6 cellular contexts compared by ENCODE assay signal in the genomic region with DNA sequence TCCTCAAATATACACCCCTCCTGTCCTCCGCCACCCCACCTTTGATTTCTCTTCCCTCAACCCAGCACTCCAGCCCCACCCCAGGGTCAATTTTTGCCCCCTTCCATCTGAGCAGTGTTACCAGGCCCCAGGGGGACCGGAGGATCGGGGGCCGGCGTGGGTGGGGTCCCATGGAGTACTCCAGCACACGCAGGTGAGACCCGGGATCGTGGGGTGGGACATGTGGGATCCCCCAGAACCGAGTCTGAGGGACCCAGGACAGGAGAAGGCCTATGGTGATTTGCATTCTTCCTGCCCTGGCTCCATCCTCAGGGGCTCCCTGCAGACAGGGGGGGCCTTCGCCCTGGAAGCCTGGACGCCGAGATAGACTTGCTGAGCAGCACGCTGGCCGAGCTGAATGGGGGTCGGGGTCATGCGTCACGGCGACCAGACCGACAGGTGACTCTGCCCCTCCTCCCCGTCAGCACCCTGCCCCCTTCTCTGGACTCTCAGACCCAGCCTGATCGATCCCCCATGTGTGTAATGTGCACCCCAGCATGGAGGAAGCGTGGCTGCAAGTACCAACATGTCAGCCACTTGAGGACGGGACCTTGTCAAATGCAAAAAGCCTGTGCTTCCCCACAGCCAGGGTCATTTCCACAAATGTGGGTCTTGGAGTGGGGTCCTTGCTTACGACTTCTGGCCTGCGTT. TPM values are rescaled to one million over a fixed set of nuclear protein-coding genes. Genes with fewer than 3 reads are reported as not detected.
DNase-seq lines count a peak whose midpoint lies in the region; ATAC-seq, FAIRE-seq and TF ChIP-seq lines count a peak whose summit lies in the region.

No MANE protein-coding gene starts in this region.

- peaks cover 17 to 18% of the 10 kb centered on the region in 2 donors for H3K4me1 ChIP-seq in mucosa of rectum (ENCODE audit: control insufficient read depth in 2 of 2, insufficient read depth in 2 of 2, low read length in 2 of 2)

- FAIRE-seq in GM12891 (lab: Jason Lieb, UNC) = peak; percentile 72

- H3K9me3 ChIP-seq in mucosa of rectum (ENCODE audit: control insufficient read depth in 2 of 2, low read length in 2 of 2) = no peaks in the 10 kb centered on the region

- H3K27me3 ChIP-seq in mucosa of rectum (ENCODE audit: control insufficient read depth in 2 of 2, insufficient read depth in 2 of 2, low read length in 2 of 2) = no peaks in the 10 kb centered on the region

- H3K4me3 ChIP-seq in mucosa of rectum (ENCODE audit: low read length in 2 of 2) = peak overlapping the region; percentile 69 to 76

- WGBS in adipose tissue, 3 donors = 32 to 37% (median 34%) methylated on average over 20 to 25 of the region's 25 CpGs

- peak; percentile 35; the same call in 1 of the 2 replicates for TF ChIP-seq POLR2A in GM12891 (IDR thresholded peaks at IDR 0.05; ENCODE audit: low read depth, low read length)

- DNase-seq in GM12891 (ENCODE audit: insufficient read length, low spot score) = no peak
- DNase-seq in NCI-H510A (lab: John Stamatoyannopoulos, UW) = no peak

- ATAC-seq in GM21529 (IDR thresholded peaks at IDR 0.05; ENCODE audit: unreplicated experiment) (no peak), HG02970 (IDR thresholded peaks at IDR 0.05; ENCODE audit: low FRiP score, unreplicated experiment) (no peak)

- H3K9ac ChIP-seq in mucosa of rectum (ENCODE audit: low read depth in 1 of 2, low read length in 2 of 2) = peak overlapping the region; percentile 81 to 88

- peak overlapping the region; percentile 36 for H3K27ac ChIP-seq in adipose tissue (ENCODE audit: low read depth, low read length)
- H3K27ac ChIP-seq in mucosa of rectum (ENCODE audit: low read depth in 2 of 2, low read length in 2 of 2) = peak overlapping the region; percentile 78 to 91

- H3K36me3 ChIP-seq in mucosa of rectum (ENCODE audit: control insufficient read depth in 2 of 2, insufficient read depth in 2 of 2, low read length in 2 of 2) = peaks cover 15 to 18% of the 10 kb centered on the region in 2 donors

TF ChIP-seq in GM12891, 5 proteins besides CTCF, POLR2A, EP300 and RAD21:
- no peak for TF ChIP-seq TAF1 (IDR thresholded peaks at IDR 0.05; ENCODE audit: low read depth, low read length)
- TF ChIP-seq POLR2AphosphoS5 (IDR thresholded peaks at IDR 0.05; ENCODE audit: low read depth, low read length) = no peak
- no peak for TF ChIP-seq PAX5 (IDR thresholded peaks at IDR 0.05; ENCODE audit: insufficient read depth, low read length, severe bottlenecking)
- TF ChIP-seq POU2F2 (IDR thresholded peaks at IDR 0.05; ENCODE audit: low read depth, low read length) = no peak
- no peak for TF ChIP-seq SPI1 (IDR thresholded peaks at IDR 0.05; ENCODE audit: low read depth, low read length)

RNA-seq across cellular contexts. Expression of a gene that starts 0.8 kb away (rescaled TPM):
- polyA plus RNA-seq in GM12891 (2012; ENCODE audit: low read depth, missing spikeins) = 39.3 TPM
- 10 to 100 TPM; 37.1 to 57.1 (median 51.7) TPM for polyA plus RNA-seq in adipose tissue

RNA-seq across cellular contexts. Expression of a gene that starts 7.0 kb away (rescaled TPM):
- 138 TPM for polyA plus RNA-seq in GM12891 (2012; ENCODE audit: low read depth, missing spikeins)
- 10 to 100 TPM; 47.0 to 74.9 (median 57.4) TPM for polyA plus RNA-seq in adipose tissue

RNA-seq across cellular contexts. Expression of a gene that starts 15.4 kb away (rescaled TPM):
- 8.9 TPM for polyA plus RNA-seq in GM12891 (2012; ENCODE audit: low read depth, missing spikeins)
- polyA plus RNA-seq in adipose tissue = 10 to 100 TPM; 12.0 to 18.8 (median 13.8) TPM

RNA-seq across cellular contexts. Expression of a gene that starts 21.6 kb away (rescaled TPM):
- polyA plus RNA-seq in GM12891 (2012; ENCODE audit: low read depth, missing spikeins) = 1.2 TPM
- polyA plus RNA-seq in adipose tissue = 1 to 10 TPM; 3.3 to 6.2 (median 3.5) TPM

RNA-seq across cellular contexts. Expression of a gene that starts 27.7 kb away (rescaled TPM):
- 3.8 TPM for polyA plus RNA-seq in GM12891 (2012; ENCODE audit: low read depth, missing spikeins)
- polyA plus RNA-seq in adipose tissue = 1 to 10 TPM in 1 of 3 donors, under 1 TPM in 2; 0.67 to 2.4 (median 0.73) TPM
